In the genomic region with DNA sequence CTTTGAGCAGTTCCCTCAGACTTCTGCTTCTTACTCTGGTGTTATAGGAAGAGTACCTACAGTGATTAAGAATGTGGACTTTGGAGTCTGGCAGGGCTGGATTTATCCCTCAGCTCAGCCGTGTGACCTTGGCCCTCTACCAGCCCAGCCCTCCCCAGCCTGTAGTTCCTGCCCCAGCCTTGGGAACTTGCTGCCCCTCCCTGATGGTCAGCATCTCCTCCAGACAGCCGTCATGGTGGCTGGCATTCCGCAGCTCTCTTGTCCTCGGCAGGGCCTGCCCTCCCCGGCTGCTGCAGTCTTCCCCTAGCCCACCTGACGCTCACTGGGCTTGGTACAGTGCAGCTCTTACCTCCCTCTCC, we compare ENCODE assay signal across 29 cellular contexts. TPM values are rescaled to one million over a fixed set of nuclear protein-coding genes. Genes with fewer than 3 reads are reported as not detected.
DNase-seq lines count a peak whose midpoint lies in the region; ATAC-seq, FAIRE-seq and TF ChIP-seq lines count a peak whose summit lies in the region.
"Had no signal": no experiment of that assay in that cellular context is flagged by ENCODE, and none has a peak within 500 bp of the region (broad histone marks: within the 10 kb centered on the region; RNA-seq: fewer than 3 reads in every experiment).

No MANE protein-coding gene starts in this region.

- intact Hi-C loops in GM12878 (cut with micrococcal nuclease; ENCODE audit: unreplicated experiment) (no loop called here), mucosa of descending colon (cut with DNase I, micrococcal nuclease) (no loop called here), transverse colon (cut with DNase I; ENCODE audit: low total_unique reads) (no loop called here)

- no peak overlapping the region for H3K27ac ChIP-seq in GM12878 (ENCODE audit: control insufficient read depth, insufficient read depth)
- peak overlapping the region; percentile 23 to 26 for H3K27ac ChIP-seq in right atrium auricular region
- no peak overlapping the region for H3K27ac ChIP-seq in transverse colon
- H3K27ac ChIP-seq: esophagus muscularis mucosa, foreskin keratinocyte, ovary, sigmoid colon, SJSA1, thyroid gland had no signal

- SMC1A ChIA-PET in GM12878 (lab: Charles Lee; ENCODE audit: uncharacterized antibody, unreplicated experiment): interaction anchor here (1.5 to 1.8 kb wide), 2 partner anchors 10 to 328 kb away, joined by 3 to 4 read pairs; no protein-coding TSS in a partner anchor

- TF ChIP-seq EP300 in GM12878 (IDR thresholded peaks at IDR 0.05; ENCODE audit: borderline replicate concordance in 1 of 2, control insufficient read depth in 1 of 2, low read depth in 2 of 2, low read length in 2 of 2) (no peak), transverse colon (IDR thresholded peaks at IDR 0.05; ENCODE audit: low read depth) (no peak)

- in situ Hi-C loops in GM12878 (cut with MboI): no loop called here
- in situ Hi-C loops in transverse colon (cut with MboI; ENCODE audit: low pct_ligation_motif_present in 1 of 4, low pct_unique_long_range_greater_than_20kb in 1 of 4, low sequenced_read_pairs in 3 of 4): no loop called here

- H2AFZ ChIP-seq in GM12878 (ENCODE audit: control insufficient read depth, low read depth, low read length): no peak overlapping the region

- FAIRE-seq in GM12878 (lab: Jason Lieb, UNC) (no peak), GM12891 (lab: Jason Lieb, UNC) (no peak)
- FAIRE-seq: HTR-8/SVneo had no signal

- TF ChIP-seq POLR2A in GM12878 (IDR thresholded peaks at IDR 0.05; ENCODE audit: low read depth, low read length) (0 out of 2 replicates have a peak, but pooled peaks have one; percentile 50), transverse colon (IDR thresholded peaks at IDR 0.05) (no peak), GM12891 (IDR thresholded peaks at IDR 0.05; ENCODE audit: low read depth, low read length) (no peak)

- CTCF ChIA-PET in GM12878 (lab: Yijun Ruan, JAX): interaction anchor here (0.6 kb wide), 1 partner anchor 42 kb away, joined by 4 read pairs; no protein-coding TSS in a partner anchor

- RAD21 ChIA-PET in GM12878 (lab: Charles Lee; ENCODE audit: unreplicated experiment): no interaction called here

- POLR2A ChIA-PET in GM12878 (lab: Charles Lee): no interaction called here

- H3K79me2 ChIP-seq in GM12878 (ENCODE audit: control insufficient read depth, insufficient read depth, low read length): no peaks in the 10 kb centered on the region

- BruUV-seq in GM12878 (replicated peaks; lab: Mats Ljungman, UMichigan): no TSS peak

- no peak for DNase-seq in GM12878 (ENCODE audit: low read depth, low spot score)
- no peak for DNase-seq in right atrium auricular region (ENCODE audit: low spot score)
- peak in 2 of 3 donors; percentile 59 to 62 for DNase-seq in mucosa of descending colon
- peak; percentile 56 for DNase-seq in transverse colon
- DNase-seq in GM12891 (ENCODE audit: insufficient read length, low spot score): no peak
- DNase-seq in NK-92 treated with Interleukin-12 subunit alpha and Interleukin-12 subunit beta, amount 100 ng/mL, for 24 hours (lab: John Stamatoyannopoulos, UW): no peak
- no peak for DNase-seq in NCI-H345 treated with DMSO at 0.1 percent for 48 hours (lab: John Stamatoyannopoulos, UW; ENCODE audit: unreplicated experiment)
- DNase-seq: activated CD4-positive, alpha-beta memory T cell treated with anti-CD3 and anti-CD28 coated beads for 36 hours; activated CD4-positive, CD25-positive, alpha-beta regulatory T cell treated with anti-CD3 and anti-CD28 coated beads, Interleukin-2, amount 50 U/mL, for 72 hours; activated CD8-positive, alpha-beta memory T cell treated with anti-CD3 and anti-CD28 coated beads, Interleukin-2, amount 50 U/mL, for 4 hours; cortex of kidney; foreskin keratinocyte; GOT3; heart right ventricle; HFFc6; natural killer cell; NCI-H1436; NCI-H524; ovary; stimulated activated CD4-positive, alpha-beta T cell treated with anti-CD3 and anti-CD28 coated beads, Interleukin-15, amount 100 ng/mL, for 24 hours; stimulated activated naive CD4-positive, alpha-beta T cell treated with Interleukin-2 at 50 U/mL for 16 hours; T-cell; thyroid gland had no signal

- no peaks in the 10 kb centered on the region for H4K20me1 ChIP-seq in GM12878 (ENCODE audit: control insufficient read depth, insufficient read depth)

- no peak for ATAC-seq in GM12878
- ATAC-seq in mucosa of descending colon: peak; percentile 84
- ATAC-seq: activated T-helper 17 cell treated with anti-CD3 and anti-CD28 coated beads, Interleukin-2, amount 50 U/mL, for 72 hours; foreskin keratinocyte; natural killer cell; T-cell had no signal

- TF ChIP-seq CTCF in GM12878 (IDR thresholded peaks at IDR 0.05 in 2 of 3, conservative IDR thresholded peaks at IDR 0.05 in 1 of 3; ENCODE audit: control insufficient read depth in 2 of 3, extremely low read depth in 1 of 3, insufficient read depth in 1 of 3, low read depth in 3 of 3, low read length in 3 of 3) (no peak), right atrium auricular region (IDR thresholded peaks at IDR 0.05) (no peak), mucosa of descending colon (IDR thresholded peaks at IDR 0.05) (no peak), transverse colon (IDR thresholded peaks at IDR 0.05) (no peak)

- H3K4me2 ChIP-seq in GM12878 (ENCODE audit: control insufficient read depth, insufficient read depth): no peak overlapping the region

- H3K4me3 ChIP-seq in GM12878: no peak overlapping the region
- no peak overlapping the region for H3K4me3 ChIP-seq in right atrium auricular region
- H3K4me3 ChIP-seq in mucosa of descending colon: no peak overlapping the region
- H3K4me3 ChIP-seq in transverse colon: no peak overlapping the region
- H3K4me3 ChIP-seq: esophagus muscularis mucosa, heart right ventricle, ovary, sigmoid colon, SJSA1, thyroid gland had no signal

- TF ChIP-seq RAD21 in GM12878 (IDR thresholded peaks at IDR 0.05; ENCODE audit: insufficient read depth, low read depth, low read length): no peak

- no peak overlapping the region for H3K9ac ChIP-seq in GM12878 (ENCODE audit: control insufficient read depth, insufficient read depth, low read length)

- H3K9me3 ChIP-seq in GM12878 (replicated peaks; ENCODE audit: control insufficient read depth, insufficient read depth, low read length) (no peaks in the 10 kb centered on the region), right atrium auricular region (no peaks in the 10 kb centered on the region), mucosa of descending colon (no peaks in the 10 kb centered on the region), transverse colon (no peaks in the 10 kb centered on the region)
- H3K9me3 ChIP-seq: esophagus muscularis mucosa, heart right ventricle, ovary, sigmoid colon, SJSA1, thyroid gland had no signal

- H3K4me1 ChIP-seq in GM12878 (ENCODE audit: control insufficient read depth, insufficient read depth, low read length) (no peaks in the 10 kb centered on the region), right atrium auricular region (peaks cover 0 to 35% of the 10 kb centered on the region in 2 donors), mucosa of descending colon (ENCODE audit: low read depth) (peaks cover 6% of the 10 kb centered on the region), transverse colon (peaks cover 0 to 3% (median 0%) of the 10 kb centered on the region in 4 donors)
- H3K4me1 ChIP-seq: foreskin keratinocyte, sigmoid colon, thyroid gland had no signal

- WGBS in GM12878 (ENCODE audit: insufficient coverage, insufficient replicate concordance, low lambda C conversion rate, missing lambda C conversion rate): 99% methylated on average over 6 of the region's 6 CpGs
- WGBS in transverse colon (ENCODE audit: low coverage in 1 of 2), 2 donors: 82% methylated on average over 6 of the region's 6 CpGs; no CpG with 5 or more reads in 1 of the 2 donors

- H3K27me3 ChIP-seq in GM12878 (replicated peaks in 1 of 2; ENCODE audit: control insufficient read depth in 2 of 2, insufficient read depth in 2 of 2, low read length in 1 of 2): no peaks in the 10 kb centered on the region
- no peaks in the 10 kb centered on the region for H3K27me3 ChIP-seq in right atrium auricular region
- no peaks in the 10 kb centered on the region for H3K27me3 ChIP-seq in transverse colon
- H3K27me3 ChIP-seq: esophagus muscularis mucosa, foreskin keratinocyte, heart right ventricle, ovary, sigmoid colon, SJSA1, thyroid gland had no signal

- peaks cover 52 to 54% of the 10 kb centered on the region in 2 experiments for H3K36me3 ChIP-seq in GM12878 (ENCODE audit: control insufficient read depth in 2 of 2, insufficient read depth in 2 of 2, low read length in 1 of 2)
- peaks cover 100% of the 10 kb centered on the region for H3K36me3 ChIP-seq in right atrium auricular region
- peaks cover 8% of the 10 kb centered on the region for H3K36me3 ChIP-seq in mucosa of descending colon (ENCODE audit: low read depth)
- H3K36me3 ChIP-seq in transverse colon: peaks cover 0 to 92% (median 41%) of the 10 kb centered on the region in 4 donors
- H3K36me3 ChIP-seq: ovary had no signal

RNA-seq across cellular contexts. Expression of a gene that starts 21.9 kb away (rescaled TPM):
- total RNA-seq in GM12878 (2013; cell fraction: nucleolus; rRNA removed): not detected in 2 replicates
- total RNA-seq in GM12878 (2014; rRNA removed) (not detected in 2 replicates), GM12878 (2014; rRNA removed; fragmentation: Illumina TruSeq; extraction: Trizol) (not detected in 2 replicates), GM12878 (2021) (not detected in 2 replicates), right atrium auricular region (not detected), mucosa of descending colon (under 1 TPM in 1 of 3 donors, not detected in 2; 0.70 TPM), transverse colon (not detected)
- not detected for polyA plus RNA-seq in GM12878 (2011; ENCODE audit: low read depth)
- polyA plus RNA-seq in GM12878 (2011; rRNA removed) (0.05 TPM in 1 of 2 replicates, not detected in the other), GM12878 (2014; fragmentation: Illumina TruSeq; extraction: Trizol) (not detected in 2 replicates), GM12878 (2014; fragmentation: Nextera tagmentation; extraction: Ambion mirVana) (under 1 TPM in 1 of 2 experiments, not detected in 1; 0.02 TPM), GM12878 (2014; rRNA removed) (0.12 TPM in 1 of 2 replicates, not detected in the other), GM12878 (2016; fragmentation: Nextera tagmentation; extraction: Ambion mirVana) (not detected)
- 0.04 TPM in 1 of 2 replicates, not detected in the other for polyA plus RNA-seq in GM12878 (2011; cell fraction: cytosol; rRNA removed)
- 0.12 and 0.18 TPM in 2 replicates for polyA plus RNA-seq in GM12878 (2011; cell fraction: nucleus; rRNA removed)
- 0.09 TPM in 1 of 2 replicates, not detected in the other for polyA plus RNA-seq in GM12878 (2012)
- not detected in 2 replicates for polyA minus RNA-seq in GM12878 (2011; rRNA and poly(A)+ RNA removed)
- not detected in 2 replicates for polyA minus RNA-seq in GM12878 (2011; cell fraction: cytosol; rRNA and poly(A)+ RNA removed)
- polyA minus RNA-seq in GM12878 (2011; cell fraction: nucleus; rRNA and poly(A)+ RNA removed): 0.24 TPM in 1 of 2 replicates, not detected in the other
- polyA plus RNA-seq in GM12891 (2012; ENCODE audit: low read depth, missing spikeins): 0.04 TPM
- total RNA-seq: activated CD4-positive, alpha-beta memory T cell treated with anti-CD3 and anti-CD28 coated beads for 36 hours; foreskin keratinocyte; HFFc6; ovary; SJSA1; thyroid gland had no signal
- polyA plus RNA-seq: BJ, foreskin keratinocyte, heart right ventricle had no signal

RNA-seq across cellular contexts. Expression of a gene that starts 32.4 kb away (rescaled TPM):
- 60.9 and 63.3 TPM in 2 replicates for total RNA-seq in GM12878 (2013; cell fraction: nucleolus; rRNA removed)
- total RNA-seq in GM12878 (2014; rRNA removed) (63.0 and 69.5 TPM in 2 replicates), GM12878 (2014; rRNA removed; fragmentation: Illumina TruSeq; extraction: Trizol) (39.0 and 41.4 TPM in 2 replicates), GM12878 (2021) (55.0 and 57.3 TPM in 2 replicates), right atrium auricular region (10 to 100 TPM; 47.6 to 52.0 TPM), mucosa of descending colon (10 to 100 TPM; 35.3 to 43.3 (median 36.5) TPM), transverse colon (10 to 100 TPM; 34.5 to 43.4 (median 40.4) TPM)
- polyA plus RNA-seq in GM12878 (2011; ENCODE audit: low read depth): 36.0 TPM
- polyA plus RNA-seq in GM12878 (2011; rRNA removed) (43.0 and 55.9 TPM in 2 replicates), GM12878 (2014; fragmentation: Illumina TruSeq; extraction: Trizol) (44.6 and 53.9 TPM in 2 replicates), GM12878 (2014; fragmentation: Nextera tagmentation; extraction: Ambion mirVana) (10 to 100 TPM; 13.0 to 16.9 TPM), GM12878 (2014; rRNA removed) (44.0 and 56.1 TPM in 2 replicates), GM12878 (2016; fragmentation: Nextera tagmentation; extraction: Ambion mirVana) (10 to 100 TPM; 56.8 to 64.0 TPM)
- polyA plus RNA-seq in GM12878 (2011; cell fraction: cytosol; rRNA removed): 59.8 and 68.6 TPM in 2 replicates
- polyA plus RNA-seq in GM12878 (2011; cell fraction: nucleus; rRNA removed): 64.6 and 71.3 TPM in 2 replicates
- polyA plus RNA-seq in GM12878 (2012): 37.4 and 55.2 TPM in 2 replicates
- 68.7 and 74.9 TPM in 2 replicates for polyA minus RNA-seq in GM12878 (2011; rRNA and poly(A)+ RNA removed)
- polyA minus RNA-seq in GM12878 (2011; cell fraction: cytosol; rRNA and poly(A)+ RNA removed): 22.2 and 26.2 TPM in 2 replicates
- 33.7 and 43.8 TPM in 2 replicates for polyA minus RNA-seq in GM12878 (2011; cell fraction: nucleus; rRNA and poly(A)+ RNA removed)
- polyA plus RNA-seq in GM12891 (2012; ENCODE audit: low read depth, missing spikeins): 30.9 TPM

RNA-seq across cellular contexts. Expression of a gene that starts 49.8 kb away (rescaled TPM):
- total RNA-seq in GM12878 (2013; cell fraction: nucleolus; rRNA removed): 14.4 and 20.3 TPM in 2 replicates
- total RNA-seq in GM12878 (2014; rRNA removed): 19.2 and 21.9 TPM in 2 replicates
- 11.1 and 13.6 TPM in 2 replicates for total RNA-seq in GM12878 (2014; rRNA removed; fragmentation: Illumina TruSeq; extraction: Trizol)
- total RNA-seq in GM12878 (2021): 21.3 and 25.3 TPM in 2 replicates
- polyA plus RNA-seq in GM12878 (2011; ENCODE audit: low read depth): 9.6 TPM
- 3.9 and 9.0 TPM in 2 replicates for polyA plus RNA-seq in GM12878 (2011; rRNA removed)
- polyA plus RNA-seq in GM12878 (2011; cell fraction: cytosol; rRNA removed): 9.6 and 12.7 TPM in 2 replicates
- polyA plus RNA-seq in GM12878 (2011; cell fraction: nucleus; rRNA removed): 34.9 and 45.0 TPM in 2 replicates
- 9.3 and 15.7 TPM in 2 replicates for polyA plus RNA-seq in GM12878 (2012)
- polyA plus RNA-seq in GM12878 (2014; fragmentation: Illumina TruSeq; extraction: Trizol): 6.4 and 13.6 TPM in 2 replicates
- 1 to 10 TPM; 1.2 to 1.4 TPM for polyA plus RNA-seq in GM12878 (2014; fragmentation: Nextera tagmentation; extraction: Ambion mirVana)
- 18.6 and 20.7 TPM in 2 replicates for polyA plus RNA-seq in GM12878 (2014; rRNA removed)
- polyA plus RNA-seq in GM12878 (2016; fragmentation: Nextera tagmentation; extraction: Ambion mirVana): 10 to 100 TPM; 13.0 to 14.4 TPM
- polyA minus RNA-seq in GM12878 (2011; rRNA and poly(A)+ RNA removed): 8.1 and 12.0 TPM in 2 replicates
- polyA minus RNA-seq in GM12878 (2011; cell fraction: cytosol; rRNA and poly(A)+ RNA removed): 5.2 and 8.1 TPM in 2 replicates
- 9.6 and 19.1 TPM in 2 replicates for polyA minus RNA-seq in GM12878 (2011; cell fraction: nucleus; rRNA and poly(A)+ RNA removed)
- total RNA-seq in right atrium auricular region: 10 to 100 TPM in 1 of 2 donors, 1 to 10 TPM in 1; 8.8 to 15.3 TPM
- total RNA-seq in mucosa of descending colon: 10 to 100 TPM; 14.3 to 23.7 (median 15.6) TPM
- 10 to 100 TPM in 3 of 4 donors, 1 to 10 TPM in 1; 9.4 to 18.7 (median 14.9) TPM for total RNA-seq in transverse colon
- 11.0 TPM for polyA plus RNA-seq in GM12891 (2012; ENCODE audit: low read depth, missing spikeins)

Comparison
In these comparisons a context has a peak if more than half of its experiments do, and no peak if none do; other contexts are left out.
1. DNase-seq: peak in mucosa of descending colon (2 of 3) and transverse colon (single experiment); none in GM12878 (single experiment), right atrium auricular region (single experiment), GM12891 (single experiment), NK-92 treated with Interleukin-12 subunit alpha and Interleukin-12 subunit beta, amount 100 ng/mL, for 24 hours (single experiment) and NCI-H345 treated with DMSO at 0.1 percent for 48 hours (single experiment).
2. H3K27ac ChIP-seq: peak in right atrium auricular region (2 of 2); none in GM12878 (single experiment) and transverse colon (0 of 4).